ENCODE assay signal across 18 cellular contexts in genomic region chr2:239549711-239550265, GRCh38.
"Had no signal": no experiment of that assay in that cellular context is flagged by ENCODE, and none has a peak within 500 bp of the region (broad histone marks: within the 10 kb centered on the region; RNA-seq: fewer than 3 reads in every experiment).

No MANE protein-coding gene starts in this region.

- ATAC-seq: activated CD8-positive, alpha-beta T cell treated with anti-CD3 and anti-CD28 coated beads, Interleukin-2, amount 10 ng/mL, durations not matched to agents 7 days and 5 days; activated naive CD8-positive, alpha-beta T cell treated with anti-CD3 and anti-CD28 coated beads, Interleukin-2, amount 50 U/mL, for 24 hours; foreskin keratinocyte; left lobe of liver; naive thymus-derived CD8-positive, alpha-beta T cell had no signal

- H3K36me3 ChIP-seq: tibial nerve had no signal

- H3K27ac ChIP-seq: foreskin keratinocyte, SK-N-MC, tibial nerve, VCaP had no signal

- H3K9me3 ChIP-seq: tibial nerve had no signal

- H3K4me3 ChIP-seq: lung, SK-N-MC, tibial nerve had no signal

- DNase-seq: activated CD4-positive, alpha-beta T cell treated with anti-CD3 and anti-CD28 coated beads for 1 hour; activated CD4-positive, alpha-beta T cell treated with anti-CD3 and anti-CD28 coated beads, Interleukin-2, amount 50 U/mL, for 1 hour; activated CD8-positive, alpha-beta T cell treated with anti-CD3 and anti-CD28 coated beads, Interleukin-2, amount 10 ng/mL, durations not matched to agents 7 days and 5 days; activated naive CD4-positive, alpha-beta T cell treated with anti-CD3 and anti-CD28 coated beads, Interleukin-2, amount 50 U/mL, for 16 hours; activated naive CD8-positive, alpha-beta T cell treated with anti-CD3 and anti-CD28 coated beads, Interleukin-2, amount 50 U/mL, for 24 hours; activated T-cell treated with anti-CD3 and anti-CD28 coated beads, Interleukin-2, amount 50 U/mL, for 24 hours; dermis blood vessel endothelial cell; effector CD8-positive, alpha-beta T cell; stimulated activated CD4-positive, alpha-beta T cell treated with anti-CD3 and anti-CD28 coated beads, Interleukin-4, amount 100 ng/mL, for 24 hours; substantia nigra; SW 1271 had no signal

- H3K27me3 ChIP-seq: foreskin keratinocyte, tibial nerve had no signal

- H3K4me1 ChIP-seq: foreskin keratinocyte, tibial nerve had no signal
